Comparison of ENCODE assay signal across 29 cellular contexts in genomic region chr5:99771296-99771695, GRCh38.
DNase-seq lines count a peak whose midpoint lies in the region; ATAC-seq and TF ChIP-seq lines count a peak whose summit lies in the region.
"Had no signal": no experiment of that assay in that cellular context is flagged by ENCODE, and none has a peak within 500 bp of the region (broad histone marks: within the 10 kb centered on the region; RNA-seq: fewer than 3 reads in every experiment).

No MANE protein-coding gene starts in this region.

- H3K27me3 ChIP-seq in RWPE2 (ENCODE audit: insufficient read depth, poor library complexity, severe bottlenecking): no peaks in the 10 kb centered on the region
- H3K27me3 ChIP-seq: BLaER1 treated with 17β-estradiol and CSF1 and Interleukin-3, amounts not matched to agents 10 nM and 100 nM; Peyer's patch had no signal

- ATAC-seq in RWPE2 (ENCODE audit: low read depth) (peak; percentile 48; the same call in 2 of the 3 replicates), GM19035 (IDR thresholded peaks at IDR 0.05; ENCODE audit: unreplicated experiment) (no peak), HG03571 (IDR thresholded peaks at IDR 0.05; ENCODE audit: unreplicated experiment) (no peak)
- ATAC-seq: A549, K562 had no signal

- peaks cover 7% of the 10 kb centered on the region for H3K4me1 ChIP-seq in RWPE2 (ENCODE audit: insufficient read depth, poor library complexity, severe bottlenecking)
- H3K4me1 ChIP-seq: A549; BLaER1 treated with 17β-estradiol and CSF1 and Interleukin-3, amounts not matched to agents 10 nM and 100 nM; Peyer's patch had no signal

- H3K9me3 ChIP-seq in RWPE2 (ENCODE audit: severe bottlenecking): no peaks in the 10 kb centered on the region
- H3K9me3 ChIP-seq: A549; BLaER1 treated with 17β-estradiol and CSF1 and Interleukin-3, amounts not matched to agents 10 nM and 100 nM; HAP-1; Peyer's patch had no signal

- DNase-seq in RWPE2 (ENCODE audit: low spot score) (no peak), dermis blood vessel endothelial cell (peak; percentile 9), foreskin melanocyte (peak; percentile 32), occipital lobe (lab: John Stamatoyannopoulos, UW) (no peak), NCI-H1694 treated with DMSO at 0.1 percent for 48 hours (lab: John Stamatoyannopoulos, UW) (no peak)
- DNase-seq: AML-193; CD4-positive, alpha-beta T cell; COR-L47; GOT3; HFFc6; Kasumi-1; MV-4-11; NCI-H1105; NCI-H1436 treated with DMSO at 0.1 percent for 48 hours; NCI-H1930; NCI-H2107; NCI-H446 treated with DMSO at 0.1 percent for 48 hours; NCI-H526; NCI-H82; NK-92 treated with Interleukin-12 subunit alpha and Interleukin-12 subunit beta, amount 100 ng/mL, for 24 hours; Peyer's patch; SIG-M5 had no signal

- no peaks in the 10 kb centered on the region for H3K36me3 ChIP-seq in RWPE2 (ENCODE audit: low read depth)
- H3K36me3 ChIP-seq: BLaER1 treated with 17β-estradiol and CSF1 and Interleukin-3, amounts not matched to agents 10 nM and 100 nM; HAP-1; Peyer's patch had no signal

- no peak for TF ChIP-seq CTCF in RWPE2 (IDR thresholded peaks at IDR 0.05; ENCODE audit: poor library complexity, severe bottlenecking)

- H3K4me3 ChIP-seq in RWPE2 (ENCODE audit: severe bottlenecking): no peak overlapping the region
- H3K4me3 ChIP-seq: A549; BLaER1 treated with 17β-estradiol and CSF1 and Interleukin-3, amounts not matched to agents 10 nM and 100 nM; HAP-1; K562; Peyer's patch; SK-N-MC had no signal

- H3K27ac ChIP-seq in RWPE2 (ENCODE audit: poor library complexity, severe bottlenecking): no peak overlapping the region
- H3K27ac ChIP-seq: A549; BLaER1 treated with 17β-estradiol and CSF1 and Interleukin-3, amounts not matched to agents 10 nM and 100 nM; Peyer's patch; SK-N-MC had no signal

Comparison
In these comparisons a context has a peak if more than half of its experiments do, and no peak if none do; other contexts are left out.
1. DNase-seq: peak in dermis blood vessel endothelial cell (single experiment) and foreskin melanocyte (single experiment); none in RWPE2 (single experiment), occipital lobe (single experiment) and NCI-H1694 treated with DMSO at 0.1 percent for 48 hours (single experiment).